1 cellular context compared by ENCODE assay signal in genomic region chr16:20001856-20002707, GRCh38.
TF ChIP-seq lines count a peak whose summit lies in the region.

No MANE protein-coding gene starts in this region.

TF ChIP-seq in HepG2, 621 proteins besides CTCF, POLR2A, EP300 and RAD21 (continued from another document and continues in another):
- TF ChIP-seq ZNF597 (CRISPR knock-in tag; IDR thresholded peaks at IDR 0.05), result 0 out of 2 replicates have a peak, but pooled peaks have one; percentile 42
- no peak for TF ChIP-seq NKX3-1 (CRISPR knock-in tag; IDR thresholded peaks at IDR 0.05)
- no peak for TF ChIP-seq SOX13 (IDR thresholded peaks at IDR 0.05)
- 0 out of 4 replicates have a peak, but pooled peaks of 1 of the 2 experiments have one; percentile 11 for TF ChIP-seq SOX13 (CRISPR knock-in tag; conservative IDR thresholded peaks at IDR 0.05 in 1 of 2, IDR thresholded peaks at IDR 0.05 in 1 of 2)
- TF ChIP-seq ZBTB40 (IDR thresholded peaks at IDR 0.05), result no peak
- TF ChIP-seq ZBTB40 (CRISPR knock-in tag; IDR thresholded peaks at IDR 0.05), result peak; percentile 52
- no peak for TF ChIP-seq MYPOP (CRISPR knock-in tag; IDR thresholded peaks at IDR 0.05)
- TF ChIP-seq HNRNPUL1 (IDR thresholded peaks at IDR 0.05; ENCODE audit: low read depth, low read length), result no peak
- no peak for TF ChIP-seq SNRNP70 (IDR thresholded peaks at IDR 0.05; ENCODE audit: low read depth, low read length)
- TF ChIP-seq MAF1 (CRISPR knock-in tag; IDR thresholded peaks at IDR 0.05; ENCODE audit: borderline replicate concordance), result no peak
- peak; percentile 85; the same call in 1 of the 2 replicates for TF ChIP-seq SPEN (CRISPR knock-in tag; IDR thresholded peaks at IDR 0.05; ENCODE audit: low read depth)
- TF ChIP-seq ZSCAN31 (CRISPR knock-in tag; IDR thresholded peaks at IDR 0.05; ENCODE audit: low read depth), result no peak
- TF ChIP-seq DPF2 (CRISPR knock-in tag; IDR thresholded peaks at IDR 0.05; ENCODE audit: borderline replicate concordance, low read depth), result no peak
- TF ChIP-seq NPAS2 (CRISPR knock-in tag; IDR thresholded peaks at IDR 0.05; ENCODE audit: borderline replicate concordance), result no peak; the same call in none of the 2 replicates
- no peak for TF ChIP-seq ATRX (CRISPR knock-in tag; IDR thresholded peaks at IDR 0.05; ENCODE audit: borderline replicate concordance)
- no peak for TF ChIP-seq MBD4 (IDR thresholded peaks at IDR 0.05; ENCODE audit: borderline replicate concordance, low read length)
- TF ChIP-seq NR0B2 (CRISPR knock-in tag; IDR thresholded peaks at IDR 0.05), result no peak
- no peak for TF ChIP-seq YEATS2 (CRISPR knock-in tag; IDR thresholded peaks at IDR 0.05; ENCODE audit: borderline replicate concordance)
- no peak for TF ChIP-seq CEBPB (IDR thresholded peaks at IDR 0.05; ENCODE audit: borderline replicate concordance, low read depth, low read length)
- no peak for TF ChIP-seq ARID2 (CRISPR knock-in tag; IDR thresholded peaks at IDR 0.05; ENCODE audit: borderline replicate concordance)
- TF ChIP-seq ZNF589 (CRISPR knock-in tag; conservative IDR thresholded peaks at IDR 0.05), result no peak
- TF ChIP-seq TBX3 (IDR thresholded peaks at IDR 0.05; ENCODE audit: borderline replicate concordance), result no peak
- no peak for TF ChIP-seq MNT (IDR thresholded peaks at IDR 0.05)
- no peak for TF ChIP-seq ATF2 (CRISPR knock-in tag; IDR thresholded peaks at IDR 0.05)
- TF ChIP-seq ZNF619 (CRISPR knock-in tag; IDR thresholded peaks at IDR 0.05), result 0 out of 2 replicates have a peak, but pooled peaks have one; percentile 47
- TF ChIP-seq POLR2AphosphoS2 (IDR thresholded peaks at IDR 0.05; ENCODE audit: low read depth, low read length), result no peak
- TF ChIP-seq ZNF460 (CRISPR knock-in tag; IDR thresholded peaks at IDR 0.05; ENCODE audit: borderline replicate concordance), result no peak
- peak; percentile 60; the same call in 1 of the 2 replicates for TF ChIP-seq DMAP1 (CRISPR knock-in tag; IDR thresholded peaks at IDR 0.05)
- no peak for TF ChIP-seq HDAC6 (IDR thresholded peaks at IDR 0.05; ENCODE audit: low read depth, low read length)
- TF ChIP-seq U2AF2 (IDR thresholded peaks at IDR 0.05; ENCODE audit: low read depth, low read length), result no peak
- peak; percentile 72; the same call in 1 of the 2 replicates for TF ChIP-seq ZIK1 (CRISPR knock-in tag; IDR thresholded peaks at IDR 0.05; ENCODE audit: borderline replicate concordance, low read depth)
- no peak for TF ChIP-seq ASH2L (IDR thresholded peaks at IDR 0.05; ENCODE audit: insufficient read length, low read depth, low read length)
- TF ChIP-seq ZBTB43 (CRISPR knock-in tag; conservative IDR thresholded peaks at IDR 0.05), result no peak
- TF ChIP-seq MAFK (conservative IDR thresholded peaks at IDR 0.05 in 1 of 2, IDR thresholded peaks at IDR 0.05 in 1 of 2; ENCODE audit: low read length in 2 of 2), result no peak
- TF ChIP-seq SRSF1 (optimal IDR thresholded peaks at IDR 0.05; ENCODE audit: low read depth, low read length), result no peak
- TF ChIP-seq KAT8 (CRISPR knock-in tag; IDR thresholded peaks at IDR 0.05), result no peak
- no peak for TF ChIP-seq CENPX (CRISPR knock-in tag; IDR thresholded peaks at IDR 0.05)
- TF ChIP-seq ZNF761 (CRISPR knock-in tag; conservative IDR thresholded peaks at IDR 0.05), result no peak
- no peak for TF ChIP-seq GMEB1 (CRISPR knock-in tag; IDR thresholded peaks at IDR 0.05; ENCODE audit: borderline replicate concordance)
- no peak for TF ChIP-seq KMT2A (CRISPR knock-in tag; IDR thresholded peaks at IDR 0.05)
- peak; percentile 83; the same call in 1 of the 2 replicates for TF ChIP-seq LBX2 (CRISPR knock-in tag; IDR thresholded peaks at IDR 0.05; ENCODE audit: borderline replicate concordance)
- TF ChIP-seq E2F1 (CRISPR knock-in tag; IDR thresholded peaks at IDR 0.05), result no peak
- TF ChIP-seq HES4 (CRISPR knock-in tag; IDR thresholded peaks at IDR 0.05; ENCODE audit: borderline replicate concordance), result peak; percentile 62; the same call in 1 of the 2 replicates
- no peak for TF ChIP-seq KLF9 (CRISPR knock-in tag; IDR thresholded peaks at IDR 0.05; ENCODE audit: low read depth)
